9 cellular contexts compared by ENCODE assay signal in the genomic region with DNA sequence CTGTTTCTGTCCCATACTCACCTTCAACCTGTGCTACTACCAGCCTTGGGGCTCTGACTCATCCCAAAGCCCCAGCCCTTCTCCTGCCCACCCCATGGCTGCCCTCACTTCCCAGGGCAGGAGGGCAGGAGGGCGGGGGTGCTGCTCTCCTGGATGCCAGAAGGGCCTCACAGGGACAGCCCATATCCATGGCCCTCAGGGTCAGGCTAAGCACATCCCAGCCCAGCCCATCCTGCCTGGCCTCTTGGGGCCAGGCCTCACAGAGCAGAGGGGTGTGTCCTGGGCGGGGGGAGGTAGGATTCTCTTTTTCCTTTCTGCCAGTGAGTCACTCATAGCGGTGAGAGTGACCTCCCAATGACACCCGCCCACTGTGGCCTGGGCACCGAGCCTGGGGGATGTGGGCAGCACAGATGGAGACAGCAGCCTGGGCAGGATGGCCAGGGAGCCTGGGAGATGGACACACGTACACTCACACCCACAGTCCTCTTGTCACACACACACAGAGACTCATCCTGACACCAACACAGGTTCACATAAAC. TPM values are rescaled to one million over a fixed set of nuclear protein-coding genes. Genes with fewer than 3 reads are reported as not detected.
A peak's percentile ranks its signal among the peaks of the same experiment; 100 is the strongest.
DNase-seq lines count a peak whose midpoint lies in the region; ATAC-seq and TF ChIP-seq lines count a peak whose summit lies in the region.
"Had no signal": no experiment of that assay in that cellular context is flagged by ENCODE, and none has a peak within 500 bp of the region (broad histone marks: within the 10 kb centered on the region; RNA-seq: fewer than 3 reads in every experiment).

No MANE protein-coding gene starts in this region.

- H3K9ac ChIP-seq in stomach smooth muscle (ENCODE audit: low read length in 2 of 2): peak overlapping the region; percentile 42 to 86

- no peaks in the 10 kb centered on the region for H3K9me3 ChIP-seq in stomach smooth muscle (ENCODE audit: control insufficient read depth in 2 of 2, low read length in 2 of 2)

- no peaks in the 10 kb centered on the region for H3K27me3 ChIP-seq in stomach smooth muscle (ENCODE audit: control insufficient read depth in 1 of 2, insufficient read depth in 2 of 2, low read length in 2 of 2)
- no peaks in the 10 kb centered on the region for H3K27me3 ChIP-seq in foreskin keratinocyte

- H3K27ac Mint-ChIP-seq in T-helper 1 cell treated with Interleukin-12 subunit alpha and Interleukin-12 subunit beta and Interleukin-4 antibody, amounts not matched to agents 30 μg/mL and 1 μg/mL, for 36 hours: peak overlapping the region; percentile 85
- peak overlapping the region; percentile 84 for H3K27ac Mint-ChIP-seq in activated CD4-positive, alpha-beta memory T cell treated with anti-CD3 and anti-CD28 coated beads for 36 hours
- H3K27ac Mint-ChIP-seq in glutamatergic neuron (ENCODE audit: unreplicated experiment): no peak overlapping the region

- intact Hi-C loops in activated CD4-positive, alpha-beta memory T cell treated with anti-CD3 and anti-CD28 coated beads for 36 hours (cut with micrococcal nuclease): loop anchor here (2.0 kb wide), 1 partner anchor 15 kb away; no protein-coding TSS in a partner anchor

- H3K9me3 Mint-ChIP-seq in T-helper 1 cell treated with Interleukin-12 subunit alpha and Interleukin-12 subunit beta and Interleukin-4 antibody, amounts not matched to agents 30 μg/mL and 1 μg/mL, for 36 hours: no peaks in the 10 kb centered on the region
- H3K9me3 Mint-ChIP-seq in activated CD4-positive, alpha-beta memory T cell treated with anti-CD3 and anti-CD28 coated beads for 36 hours: no peaks in the 10 kb centered on the region
- peaks cover 14% of the 10 kb centered on the region for H3K9me3 Mint-ChIP-seq in glutamatergic neuron (ENCODE audit: unreplicated experiment)

- H3K36me3 Mint-ChIP-seq in T-helper 1 cell treated with Interleukin-12 subunit alpha and Interleukin-12 subunit beta and Interleukin-4 antibody, amounts not matched to agents 30 μg/mL and 1 μg/mL, for 36 hours (ENCODE audit: low read depth): peaks cover 23% of the 10 kb centered on the region
- peaks cover 9% of the 10 kb centered on the region for H3K36me3 Mint-ChIP-seq in activated CD4-positive, alpha-beta memory T cell treated with anti-CD3 and anti-CD28 coated beads for 36 hours
- no peaks in the 10 kb centered on the region for H3K36me3 Mint-ChIP-seq in glutamatergic neuron (ENCODE audit: unreplicated experiment)

- ATAC-seq in HG02678 (IDR thresholded peaks at IDR 0.05; ENCODE audit: unreplicated experiment) (no peak), foreskin keratinocyte (no peak), GM18858 (IDR thresholded peaks at IDR 0.05; ENCODE audit: unreplicated experiment) (no peak)

- H3K36me3 ChIP-seq in stomach smooth muscle (ENCODE audit: control insufficient read depth in 2 of 2, insufficient read depth in 2 of 2, low read length in 2 of 2): peaks cover 11 to 14% of the 10 kb centered on the region in 2 donors

- peak overlapping the region; percentile 86 for H3K4me3 Mint-ChIP-seq in T-helper 1 cell treated with Interleukin-12 subunit alpha and Interleukin-12 subunit beta and Interleukin-4 antibody, amounts not matched to agents 30 μg/mL and 1 μg/mL, for 36 hours
- H3K4me3 Mint-ChIP-seq in activated CD4-positive, alpha-beta memory T cell treated with anti-CD3 and anti-CD28 coated beads for 36 hours: peak overlapping the region; percentile 84
- peak overlapping the region; percentile 61 for H3K4me3 Mint-ChIP-seq in glutamatergic neuron (ENCODE audit: unreplicated experiment)

- no peaks in the 10 kb centered on the region for H3K27me3 Mint-ChIP-seq in T-helper 1 cell treated with Interleukin-12 subunit alpha and Interleukin-12 subunit beta and Interleukin-4 antibody, amounts not matched to agents 30 μg/mL and 1 μg/mL, for 36 hours (ENCODE audit: low read depth)
- H3K27me3 Mint-ChIP-seq in activated CD4-positive, alpha-beta memory T cell treated with anti-CD3 and anti-CD28 coated beads for 36 hours: no peaks in the 10 kb centered on the region
- peaks cover 22% of the 10 kb centered on the region for H3K27me3 Mint-ChIP-seq in glutamatergic neuron (ENCODE audit: unreplicated experiment)

- TF ChIP-seq CTCF in glutamatergic neuron (IDR thresholded peaks at IDR 0.05; ENCODE audit: partially characterized antibody, unreplicated experiment) (no peak), foreskin keratinocyte (conservative IDR thresholded peaks at IDR 0.05) (no peak)

- CTCF ChIA-PET in activated CD4-positive, alpha-beta memory T cell treated with anti-CD3 and anti-CD28 coated beads for 36 hours (lab: Charles Lee): interaction anchor here (0.9 to 2.1 kb wide), 7 partner anchors 9 to 33 kb away, joined by 3 to 16 read pairs (median 4); partner anchors contain the start of genes FAM89B and ZNRD2

- H3K4me3 ChIP-seq in stomach smooth muscle (ENCODE audit: low read length in 2 of 2): peak overlapping the region in 1 of 2 donors; percentile 22

- H3K27ac ChIP-seq in stomach smooth muscle (ENCODE audit: low read length) (peak overlapping the region; percentile 55), foreskin keratinocyte (no peak overlapping the region)
- H3K27ac ChIP-seq: C4-2B had no signal

- H3K4me1 Mint-ChIP-seq in T-helper 1 cell treated with Interleukin-12 subunit alpha and Interleukin-12 subunit beta and Interleukin-4 antibody, amounts not matched to agents 30 μg/mL and 1 μg/mL, for 36 hours (ENCODE audit: low read depth): peaks cover 61% of the 10 kb centered on the region
- H3K4me1 Mint-ChIP-seq in activated CD4-positive, alpha-beta memory T cell treated with anti-CD3 and anti-CD28 coated beads for 36 hours (ENCODE audit: low read depth): peaks cover 70% of the 10 kb centered on the region
- H3K4me1 Mint-ChIP-seq in glutamatergic neuron (ENCODE audit: low read depth, unreplicated experiment): peaks cover 17% of the 10 kb centered on the region

- POLR2A ChIA-PET in activated CD4-positive, alpha-beta memory T cell treated with anti-CD3 and anti-CD28 coated beads for 36 hours (lab: Charles Lee): interaction anchor here (1.0 kb wide), 1 partner anchor 10 kb away, joined by 3 read pairs; no protein-coding TSS in a partner anchor

- no peak for DNase-seq in T-helper 1 cell
- peak; percentile 68 for DNase-seq in activated CD4-positive, alpha-beta memory T cell treated with anti-CD3 and anti-CD28 coated beads for 36 hours
- DNase-seq in glutamatergic neuron: no peak
- DNase-seq in foreskin keratinocyte: no peak

- H3K4me1 ChIP-seq in stomach smooth muscle (ENCODE audit: control insufficient read depth, insufficient read depth, low read length) (peaks cover 62% of the 10 kb centered on the region), foreskin keratinocyte (peaks cover 15% of the 10 kb centered on the region)

RNA-seq across cellular contexts. Expression of gene LTBP3, which starts 2.4 kb away (rescaled TPM):
- 10 to 100 TPM; 60.7 to 63.3 TPM for total RNA-seq in activated CD4-positive, alpha-beta memory T cell treated with anti-CD3 and anti-CD28 coated beads for 36 hours
- 2.5 TPM for total RNA-seq in glutamatergic neuron (ENCODE audit: unreplicated experiment)
- 11.5 and 15.1 TPM in 2 replicates for total RNA-seq in foreskin keratinocyte
- 14.8 and 19.3 TPM in 2 replicates for polyA plus RNA-seq in foreskin keratinocyte

RNA-seq across cellular contexts. Expression of gene ZNRD2, which starts 14.5 kb away (rescaled TPM):
- total RNA-seq in activated CD4-positive, alpha-beta memory T cell treated with anti-CD3 and anti-CD28 coated beads for 36 hours: 10 to 100 TPM; 48.1 to 51.1 TPM
- total RNA-seq in glutamatergic neuron (ENCODE audit: unreplicated experiment): 37.9 TPM
- total RNA-seq in foreskin keratinocyte: 77.3 and 78.6 TPM in 2 replicates
- polyA plus RNA-seq in foreskin keratinocyte: 119 and 123 TPM in 2 replicates

RNA-seq across cellular contexts. Expression of gene FAM89B, which starts 16.6 kb away (rescaled TPM):
- total RNA-seq in activated CD4-positive, alpha-beta memory T cell treated with anti-CD3 and anti-CD28 coated beads for 36 hours: 10 to 100 TPM; 25.3 to 28.3 TPM
- 184 TPM for total RNA-seq in glutamatergic neuron (ENCODE audit: unreplicated experiment)
- total RNA-seq in foreskin keratinocyte: 21.2 and 32.0 TPM in 2 replicates
- 31.4 and 45.1 TPM in 2 replicates for polyA plus RNA-seq in foreskin keratinocyte

RNA-seq across cellular contexts. Expression of gene EHBP1L1, which starts 20.1 kb away (rescaled TPM):
- total RNA-seq in activated CD4-positive, alpha-beta memory T cell treated with anti-CD3 and anti-CD28 coated beads for 36 hours: 100 to 1,000 TPM; 137 to 141 TPM
- 14.2 TPM for total RNA-seq in glutamatergic neuron (ENCODE audit: unreplicated experiment)
- 26.3 and 26.6 TPM in 2 replicates for total RNA-seq in foreskin keratinocyte
- 14.7 and 16.8 TPM in 2 replicates for polyA plus RNA-seq in foreskin keratinocyte

RNA-seq across cellular contexts. Expression of gene SCYL1, which starts 30.9 kb away (rescaled TPM):
- total RNA-seq in activated CD4-positive, alpha-beta memory T cell treated with anti-CD3 and anti-CD28 coated beads for 36 hours: 10 to 100 TPM; 67.8 to 69.8 TPM
- total RNA-seq in glutamatergic neuron (ENCODE audit: unreplicated experiment) (80.0 TPM), foreskin keratinocyte (62.2 and 66.1 TPM in 2 replicates)
- 62.0 and 62.8 TPM in 2 replicates for polyA plus RNA-seq in foreskin keratinocyte
